ENCODE assay signal across 24 cellular contexts in genomic region chr6:158304254-158304653, GRCh38.
"Had no signal": no experiment of that assay in that cellular context is flagged by ENCODE, and none has a peak within 500 bp of the region (broad histone marks: within the 10 kb centered on the region; RNA-seq: fewer than 3 reads in every experiment).

No MANE protein-coding gene starts in this region.

- H3K36me3 ChIP-seq: esophagus muscularis mucosa, gastroesophageal sphincter, heart left ventricle, left lung, lower lobe of right lung had no signal

- H3K27ac Mint-ChIP-seq: dendritic cell treated with granulocyte-macrophage colony-stimulating factor and Interleukin-4, amounts not matched to agents 40 ng/mL and 50 ng/mL, for 4 days; endodermal cell; mesothelial cell of epicardium; naive B cell had no signal

- ATAC-seq: effector memory CD8-positive, alpha-beta T cell; foreskin keratinocyte; gastroesophageal sphincter; heart left ventricle; left cardiac atrium; left lung; left ventricle myocardium superior; lower lobe of right lung; mucosa of descending colon had no signal

- H3K27me3 ChIP-seq: esophagus muscularis mucosa, foreskin keratinocyte, gastroesophageal sphincter, heart left ventricle, left lung had no signal

- H3K27ac ChIP-seq: esophagus muscularis mucosa, foreskin keratinocyte, gastroesophageal sphincter, heart left ventricle, left lung, lower lobe of right lung had no signal

- H3K9me3 Mint-ChIP-seq: effector memory CD8-positive, alpha-beta T cell had no signal

- FAIRE-seq: colon, endometrium, endothelial cell of umbilical vein, frontal cortex, islet of Langerhans, keratinocyte had no signal

- DNase-seq: cortex of kidney; effector CD8-positive, alpha-beta T cell; effector memory CD8-positive, alpha-beta T cell; endodermal cell; foreskin keratinocyte; heart left ventricle; hippocampal formation; left cardiac atrium; left lung; left ventricle myocardium superior; lower lobe of right lung; mesenchymal stem cell; mucosa of descending colon; naive B cell had no signal

- H3K4me3 ChIP-seq: esophagus muscularis mucosa, gastroesophageal sphincter, heart left ventricle, left lung, lower lobe of right lung, mucosa of descending colon had no signal

- H3K27me3 Mint-ChIP-seq: dendritic cell treated with granulocyte-macrophage colony-stimulating factor and Interleukin-4, amounts not matched to agents 40 ng/mL and 50 ng/mL, for 4 days; effector memory CD8-positive, alpha-beta T cell; naive B cell had no signal

- H3K4me1 Mint-ChIP-seq: endodermal cell had no signal

- H3K9me3 ChIP-seq: esophagus muscularis mucosa, gastroesophageal sphincter, heart left ventricle, left lung, lower lobe of right lung, mucosa of descending colon had no signal

- H3K4me3 Mint-ChIP-seq: dendritic cell treated with granulocyte-macrophage colony-stimulating factor and Interleukin-4, amounts not matched to agents 40 ng/mL and 50 ng/mL, for 4 days; effector memory CD8-positive, alpha-beta T cell; endodermal cell; mesothelial cell of epicardium; naive B cell had no signal
